ENCODE assay signal across 12 cellular contexts in genomic region chr2:67311536-67311935, GRCh38.
DNase-seq lines count a peak whose midpoint lies in the region; ATAC-seq and TF ChIP-seq lines count a peak whose summit lies in the region.
"Had no signal": no experiment of that assay in that cellular context is flagged by ENCODE, and none has a peak within 500 bp of the region (broad histone marks: within the 10 kb centered on the region; RNA-seq: fewer than 3 reads in every experiment).

No MANE protein-coding gene starts in this region.

- TF ChIP-seq CTCF in HEK293 (tag by site-specific recombination; IDR thresholded peaks at IDR 0.05) (no peak), fibroblast of the aortic adventitia (IDR thresholded peaks at IDR 0.05; ENCODE audit: insufficient read depth, low read length) (no peak), testis (IDR thresholded peaks at IDR 0.05) (no peak)

- peak overlapping the region; percentile 55 for H3K27ac ChIP-seq in ACC112 (ENCODE audit: low read depth, low read length)
- H3K27ac ChIP-seq in HEK293 (ENCODE audit: extremely low read depth, low read depth, low read length), result no peak overlapping the region
- no peak overlapping the region for H3K27ac ChIP-seq in testis
- H3K27ac ChIP-seq: BLaER1 had no signal

- H3K27me3 ChIP-seq in ACC112 (ENCODE audit: insufficient read depth, low read length), result no peaks in the 10 kb centered on the region
- H3K27me3 ChIP-seq in testis, result no peaks in the 10 kb centered on the region
- H3K27me3 ChIP-seq: BLaER1 had no signal

- TF ChIP-seq POLR2A in testis (IDR thresholded peaks at IDR 0.05), result no peak

- ATAC-seq in SK-N-SH treated with all-trans-retinoic acid at 6 μM for 48 hours, result peak; percentile 90
- no peak for ATAC-seq in GM18511 (IDR thresholded peaks at IDR 0.05; ENCODE audit: unreplicated experiment)
- ATAC-seq: left cardiac atrium had no signal

- H3K9me3 ChIP-seq in HEK293 (ENCODE audit: control insufficient read depth, insufficient read depth, low read depth, low read length), result no peaks in the 10 kb centered on the region
- no peaks in the 10 kb centered on the region for H3K9me3 ChIP-seq in testis
- H3K9me3 ChIP-seq: BLaER1 had no signal

- H3K4me1 ChIP-seq in ACC112 (ENCODE audit: control insufficient read depth, insufficient read depth, low read length, unreplicated experiment) (peaks cover 31% of the 10 kb centered on the region), HEK293 (ENCODE audit: control insufficient read depth, insufficient read depth, low read length) (0 out of 2 replicates have a peak, but pooled peaks cover 3% of the 10 kb centered on the region), testis (no peaks in the 10 kb centered on the region)
- H3K4me1 ChIP-seq: BLaER1 had no signal

- POLR2A ChIA-PET in HEK293 (lab: Yijun Ruan, JAX), result no interaction called here

- CTCF ChIA-PET in HEK293 (lab: Yijun Ruan, JAX), result no interaction called here

- H3K36me3 ChIP-seq in ACC112 (ENCODE audit: insufficient read depth, low read length), result no peaks in the 10 kb centered on the region
- no peaks in the 10 kb centered on the region for H3K36me3 ChIP-seq in HEK293 (ENCODE audit: control insufficient read depth in 2 of 2, insufficient read depth in 1 of 2, low read length in 2 of 2)
- no peaks in the 10 kb centered on the region for H3K36me3 ChIP-seq in testis (ENCODE audit: low read depth, missing control alignments)
- H3K36me3 ChIP-seq: BLaER1 had no signal

- H2AFZ ChIP-seq in ACC112 (ENCODE audit: low read length, unreplicated experiment), result no peak overlapping the region

- peak; percentile 94 for DNase-seq in fibroblast of the aortic adventitia (ENCODE audit: low read depth)
- DNase-seq in testis, result no peak
- no peak for DNase-seq in islet precursor cell
- no peak for DNase-seq in NCI-H1092 treated with DMSO at 0.1 percent for 48 hours (lab: John Stamatoyannopoulos, UW)
- DNase-seq: activated naive CD4-positive, alpha-beta T cell treated with Interleukin-2 at 50 U/mL for 16 hours; left cardiac atrium; NCI-H2081 treated with DMSO at 0.1 percent for 48 hours had no signal

- 75 to 76% methylated on average over 2 of the region's 2 CpGs for WGBS in testis, 2 donors

- H3K79me2 ChIP-seq in ACC112 (ENCODE audit: control insufficient read depth, insufficient read depth, low read length, unreplicated experiment), result no peaks in the 10 kb centered on the region

- intact Hi-C loops in testis (cut with DNase I; ENCODE audit: low total_unique reads), result no loop called here

- H3K4me3 ChIP-seq in ACC112 (ENCODE audit: low read depth, low read length) (no peak overlapping the region), HEK293 (ENCODE audit: low read depth, low read length) (no peak overlapping the region), fibroblast of the aortic adventitia (ENCODE audit: low read depth, low read length) (no peak overlapping the region), testis (no peak overlapping the region)
- H3K4me3 ChIP-seq: BLaER1 had no signal

TF ChIP-seq in HEK293, 187 proteins besides CTCF, POLR2A, EP300 and RAD21:
- TF ChIP-seq ZNF701 (tag by site-specific recombination; IDR thresholded peaks at IDR 0.05) (no peak), ZBTB44 (tag by site-specific recombination; IDR thresholded peaks at IDR 0.05) (peak; percentile 93), ZNF146 (tag by site-specific recombination; IDR thresholded peaks at IDR 0.05) (no peak), ZBTB20 (tag by site-specific recombination; IDR thresholded peaks at IDR 0.05) (peak; percentile 75; the same call in 1 of the 2 replicates)

TF ChIP-seq in SK-N-SH treated with all-trans-retinoic acid at 6 μM for 48 hours, 23 proteins besides CTCF, POLR2A, EP300 and RAD21:
- TF ChIP-seq ISL1 (CRISPR knock-in tag; IDR thresholded peaks at IDR 0.05) (peak; percentile 84), CREB5 (CRISPR knock-in tag; IDR thresholded peaks at IDR 0.05; ENCODE audit: low read depth) (no peak), PPARA (CRISPR knock-in tag; IDR thresholded peaks at IDR 0.05; ENCODE audit: borderline replicate concordance) (no peak), ZFP3 (CRISPR knock-in tag; IDR thresholded peaks at IDR 0.05) (peak; percentile 29; the same call in 1 of the 2 replicates), ZNF8 (CRISPR knock-in tag; IDR thresholded peaks at IDR 0.05) (no peak)
- TF ChIP-seq, protein P1, sequence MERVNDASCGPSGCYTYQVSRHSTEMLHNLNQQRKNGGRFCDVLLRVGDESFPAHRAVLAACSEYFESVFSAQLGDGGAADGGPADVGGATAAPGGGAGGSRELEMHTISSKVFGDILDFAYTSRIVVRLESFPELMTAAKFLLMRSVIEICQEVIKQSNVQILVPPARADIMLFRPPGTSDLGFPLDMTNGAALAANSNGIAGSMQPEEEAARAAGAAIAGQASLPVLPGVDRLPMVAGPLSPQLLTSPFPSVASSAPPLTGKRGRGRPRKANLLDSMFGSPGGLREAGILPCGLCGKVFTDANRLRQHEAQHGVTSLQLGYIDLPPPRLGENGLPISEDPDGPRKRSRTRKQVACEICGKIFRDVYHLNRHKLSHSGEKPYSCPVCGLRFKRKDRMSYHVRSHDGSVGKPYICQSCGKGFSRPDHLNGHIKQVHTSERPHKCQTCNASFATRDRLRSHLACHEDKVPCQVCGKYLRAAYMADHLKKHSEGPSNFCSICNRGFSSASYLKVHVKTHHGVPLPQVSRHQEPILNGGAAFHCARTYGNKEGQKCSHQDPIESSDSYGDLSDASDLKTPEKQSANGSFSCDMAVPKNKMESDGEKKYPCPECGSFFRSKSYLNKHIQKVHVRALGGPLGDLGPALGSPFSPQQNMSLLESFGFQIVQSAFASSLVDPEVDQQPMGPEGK (CRISPR knock-in tag; IDR thresholded peaks at IDR 0.05; ENCODE audit: borderline replicate concordance), result no peak
